25 cellular contexts compared by ENCODE assay signal in genomic region chr6:141491684-141492083, GRCh38.
"Had no signal": no experiment of that assay in that cellular context is flagged by ENCODE, and none has a peak within 500 bp of the region (broad histone marks: within the 10 kb centered on the region; RNA-seq: fewer than 3 reads in every experiment).

No MANE protein-coding gene starts in this region.

- H3K27me3 ChIP-seq: esophagus muscularis mucosa, pancreas, suprapubic skin, transverse colon, vagina had no signal

- H3K27ac ChIP-seq: coronary artery, esophagus muscularis mucosa, lower lobe of right lung, pancreas, suprapubic skin, transverse colon, vagina had no signal

- ATAC-seq: left ventricle myocardium superior; lower lobe of right lung; natural killer cell; pancreas; sciatic nerve; stimulated activated naive CD8-positive, alpha-beta T cell treated with anti-CD3 and anti-CD28 coated beads, Interleukin-15, amount 100 ng/mL, for 72 hours had no signal

- H3K4me2 ChIP-seq: smooth muscle cell had no signal

- H3K4me3 ChIP-seq: coronary artery, esophagus muscularis mucosa, lower lobe of right lung, pancreas, smooth muscle cell, suprapubic skin, transverse colon, vagina had no signal

- H3K9me3 ChIP-seq: esophagus muscularis mucosa, lower lobe of right lung, pancreas, suprapubic skin, transverse colon, vagina had no signal

- H3K4me1 ChIP-seq: esophagus muscularis mucosa, lower lobe of right lung, pancreas, suprapubic skin, transverse colon, vagina had no signal

- DNase-seq: dermis blood vessel endothelial cell; effector memory CD4-positive, alpha-beta T cell; hypothalamus; immature natural killer cell; islet precursor cell; left ventricle myocardium superior; lower lobe of right lung; natural killer cell; occipital lobe; pancreas; stimulated activated CD4-positive, alpha-beta T cell treated with anti-CD3 and anti-CD28 coated beads, Interleukin-12 subunit alpha, Interleukin-12 subunit beta, amount 100 ng/mL, for 4 hours; stimulated activated CD4-positive, alpha-beta T cell treated with anti-CD3 and anti-CD28 coated beads, Interleukin-1b, Interleukin-23, amount 100 ng/mL, for 48 hours; stimulated activated CD4-positive, alpha-beta T cell treated with anti-CD3 and anti-CD28 coated beads, Interleukin-4, amount 100 ng/mL, for 1 hour; stimulated activated CD8-positive, alpha-beta memory T cell treated with anti-CD3 and anti-CD28 coated beads, Interleukin-4, amount 100 ng/mL, for 48 hours; stimulated activated naive CD4-positive, alpha-beta T cell; stimulated activated naive CD8-positive, alpha-beta T cell treated with anti-CD3 and anti-CD28 coated beads, Interleukin-15, amount 100 ng/mL, for 72 hours; transverse colon had no signal

- H3K36me3 ChIP-seq: esophagus muscularis mucosa, lower lobe of right lung, pancreas, suprapubic skin, transverse colon, vagina had no signal

- FAIRE-seq: endothelial cell of umbilical vein, frontal cortex, pancreas had no signal
